1 cellular context compared by ENCODE assay signal in the genomic region with DNA sequence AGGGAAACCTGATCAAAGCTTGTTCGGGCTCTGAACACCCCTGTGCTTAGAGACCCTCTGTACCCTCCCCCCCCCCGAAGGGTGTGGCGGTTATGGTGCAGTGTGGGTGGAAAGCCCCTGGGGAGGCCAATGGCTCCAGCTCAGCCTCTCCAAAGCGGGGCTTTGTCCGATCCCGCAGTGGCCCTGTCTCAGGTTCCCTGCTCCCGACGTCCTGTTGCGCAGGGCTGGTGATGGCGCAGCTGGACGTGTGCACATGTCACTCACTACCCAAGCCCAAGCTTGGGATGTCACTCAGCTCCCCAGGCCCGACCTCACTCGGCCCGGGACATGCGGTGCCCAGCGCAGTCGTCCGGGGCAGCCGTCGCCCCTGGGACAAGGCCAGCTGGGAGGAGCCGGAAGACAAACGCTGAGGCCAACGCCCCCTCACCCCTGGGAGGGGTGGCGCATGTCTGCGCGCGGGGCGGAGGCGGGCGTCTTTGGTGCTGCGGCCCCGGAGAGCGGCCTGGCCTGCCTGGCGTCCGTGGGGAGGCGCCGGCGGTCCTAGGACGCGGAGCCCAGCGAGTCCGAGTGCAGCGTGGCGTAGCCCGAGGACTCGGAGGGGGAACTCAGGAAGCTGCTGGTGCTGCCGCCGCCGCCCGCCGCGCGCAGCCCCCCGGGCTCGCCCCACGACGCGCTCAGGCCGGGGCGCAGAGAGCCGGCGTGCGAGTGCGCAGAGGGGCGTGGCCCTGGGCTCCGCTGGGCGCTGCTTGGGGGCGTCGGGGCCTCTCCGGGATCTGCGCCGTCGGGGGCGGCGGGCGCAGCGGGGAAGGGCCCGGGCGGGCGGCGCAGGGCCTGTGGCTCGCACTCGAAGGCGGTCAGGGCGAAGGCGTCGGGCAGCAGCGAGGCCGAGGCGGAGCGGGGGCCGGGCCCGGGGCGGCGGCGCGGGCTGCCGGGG.
TF ChIP-seq lines count a peak whose summit lies in the region.

No MANE protein-coding gene starts in this region.

TF ChIP-seq in WTC11, 78 proteins besides CTCF, POLR2A, EP300 and RAD21 (continued from another document):
- TF ChIP-seq ZBTB43 (CRISPR knock-in tag; IDR thresholded peaks at IDR 0.05) (peak; percentile 38; the same call in 1 of the 2 replicates), TP53 (CRISPR knock-in tag; IDR thresholded peaks at IDR 0.05) (peak; percentile 5; the same call in 1 of the 2 replicates), SP1 (CRISPR knock-in tag; conservative IDR thresholded peaks at IDR 0.05) (peak; percentile 28), JUN (CRISPR knock-in tag; IDR thresholded peaks at IDR 0.05) (no peak), KAT7 (CRISPR knock-in tag; IDR thresholded peaks at IDR 0.05; ENCODE audit: borderline replicate concordance) (peak; percentile 26; the same call in 1 of the 2 replicates), ELF4 (CRISPR knock-in tag; IDR thresholded peaks at IDR 0.05; ENCODE audit: low read depth) (no peak), ERG (CRISPR knock-in tag; IDR thresholded peaks at IDR 0.05) (peak; percentile 61; the same call in 1 of the 2 replicates), MYBL2 (CRISPR knock-in tag; IDR thresholded peaks at IDR 0.05) (0 out of 2 replicates have a peak, but pooled peaks have one; percentile 43), NFATC4 (CRISPR knock-in tag; IDR thresholded peaks at IDR 0.05) (0 out of 2 replicates have a peak, but pooled peaks have one; percentile 35)
- TF ChIP-seq, protein P1, sequence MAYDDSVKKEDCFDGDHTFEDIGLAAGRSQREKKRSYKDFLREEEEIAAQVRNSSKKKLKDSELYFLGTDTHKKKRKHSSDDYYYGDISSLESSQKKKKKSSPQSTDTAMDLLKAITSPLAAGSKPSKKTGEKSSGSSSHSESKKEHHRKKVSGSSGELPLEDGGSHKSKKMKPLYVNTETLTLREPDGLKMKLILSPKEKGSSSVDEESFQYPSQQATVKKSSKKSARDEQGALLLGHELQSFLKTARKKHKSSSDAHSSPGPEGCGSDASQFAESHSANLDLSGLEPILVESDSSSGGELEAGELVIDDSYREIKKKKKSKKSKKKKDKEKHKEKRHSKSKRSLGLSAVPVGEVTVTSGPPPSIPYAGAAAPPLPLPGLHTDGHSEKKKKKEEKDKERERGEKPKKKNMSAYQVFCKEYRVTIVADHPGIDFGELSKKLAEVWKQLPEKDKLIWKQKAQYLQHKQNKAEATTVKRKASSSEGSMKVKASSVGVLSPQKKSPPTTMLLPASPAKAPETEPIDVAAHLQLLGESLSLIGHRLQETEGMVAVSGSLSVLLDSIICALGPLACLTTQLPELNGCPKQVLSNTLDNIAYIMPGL (CRISPR knock-in tag; IDR thresholded peaks at IDR 0.05) = 0 out of 2 replicates have a peak, but pooled peaks have one; percentile 42
- TF ChIP-seq, protein P2, sequence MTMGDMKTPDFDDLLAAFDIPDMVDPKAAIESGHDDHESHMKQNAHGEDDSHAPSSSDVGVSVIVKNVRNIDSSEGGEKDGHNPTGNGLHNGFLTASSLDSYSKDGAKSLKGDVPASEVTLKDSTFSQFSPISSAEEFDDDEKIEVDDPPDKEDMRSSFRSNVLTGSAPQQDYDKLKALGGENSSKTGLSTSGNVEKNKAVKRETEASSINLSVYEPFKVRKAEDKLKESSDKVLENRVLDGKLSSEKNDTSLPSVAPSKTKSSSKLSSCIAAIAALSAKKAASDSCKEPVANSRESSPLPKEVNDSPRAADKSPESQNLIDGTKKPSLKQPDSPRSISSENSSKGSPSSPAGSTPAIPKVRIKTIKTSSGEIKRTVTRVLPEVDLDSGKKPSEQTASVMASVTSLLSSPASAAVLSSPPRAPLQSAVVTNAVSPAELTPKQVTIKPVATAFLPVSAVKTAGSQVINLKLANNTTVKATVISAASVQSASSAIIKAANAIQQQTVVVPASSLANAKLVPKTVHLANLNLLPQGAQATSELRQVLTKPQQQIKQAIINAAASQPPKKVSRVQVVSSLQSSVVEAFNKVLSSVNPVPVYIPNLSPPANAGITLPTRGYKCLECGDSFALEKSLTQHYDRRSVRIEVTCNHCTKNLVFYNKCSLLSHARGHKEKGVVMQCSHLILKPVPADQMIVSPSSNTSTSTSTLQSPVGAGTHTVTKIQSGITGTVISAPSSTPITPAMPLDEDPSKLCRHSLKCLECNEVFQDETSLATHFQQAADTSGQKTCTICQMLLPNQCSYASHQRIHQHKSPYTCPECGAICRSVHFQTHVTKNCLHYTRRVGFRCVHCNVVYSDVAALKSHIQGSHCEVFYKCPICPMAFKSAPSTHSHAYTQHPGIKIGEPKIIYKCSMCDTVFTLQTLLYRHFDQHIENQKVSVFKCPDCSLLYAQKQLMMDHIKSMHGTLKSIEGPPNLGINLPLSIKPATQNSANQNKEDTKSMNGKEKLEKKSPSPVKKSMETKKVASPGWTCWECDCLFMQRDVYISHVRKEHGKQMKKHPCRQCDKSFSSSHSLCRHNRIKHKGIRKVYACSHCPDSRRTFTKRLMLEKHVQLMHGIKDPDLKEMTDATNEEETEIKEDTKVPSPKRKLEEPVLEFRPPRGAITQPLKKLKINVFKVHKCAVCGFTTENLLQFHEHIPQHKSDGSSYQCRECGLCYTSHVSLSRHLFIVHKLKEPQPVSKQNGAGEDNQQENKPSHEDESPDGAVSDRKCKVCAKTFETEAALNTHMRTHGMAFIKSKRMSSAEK (CRISPR knock-in tag; IDR thresholded peaks at IDR 0.05; ENCODE audit: borderline replicate concordance) = no peak
